Comparison of ENCODE assay signal across 8 cellular contexts in genomic region chr2:238970553-238971081, GRCh38.
DNase-seq lines count a peak whose midpoint lies in the region; ATAC-seq lines count a peak whose summit lies in the region.

No MANE protein-coding gene starts in this region.

- H3K4me3 Mint-ChIP-seq in activated CD4-positive, alpha-beta T cell treated with anti-CD3 and anti-CD28 coated beads for 36 hours, result no peak overlapping the region

- intact Hi-C loops in activated CD4-positive, alpha-beta T cell treated with anti-CD3 and anti-CD28 coated beads for 36 hours (cut with DNase I, micrococcal nuclease), result no loop called here

- H3K4ac ChIP-seq in mesenchymal stem cell (ENCODE audit: low read depth in 1 of 2, low read length in 2 of 2), result no peak overlapping the region

- peaks cover 15% of the 10 kb centered on the region for H3K27me3 Mint-ChIP-seq in activated CD4-positive, alpha-beta T cell treated with anti-CD3 and anti-CD28 coated beads for 36 hours

- H3K9me3 ChIP-seq in mesenchymal stem cell (ENCODE audit: control insufficient read depth, low read length), result no peaks in the 10 kb centered on the region

- H2BK120ac ChIP-seq in mesenchymal stem cell (ENCODE audit: low read depth, low read length), result no peak overlapping the region

- peak overlapping the region; percentile 59 for H4K91ac ChIP-seq in mesenchymal stem cell (ENCODE audit: low read length)

- no peak overlapping the region for H3K27ac Mint-ChIP-seq in activated CD4-positive, alpha-beta T cell treated with anti-CD3 and anti-CD28 coated beads for 36 hours

- peak overlapping the region; percentile 12 for H4K8ac ChIP-seq in mesenchymal stem cell (ENCODE audit: low read length)

- H3K79me1 ChIP-seq in mesenchymal stem cell (replicated peaks; ENCODE audit: low read length, poor library complexity, severe bottlenecking), result no peaks in the 10 kb centered on the region

- no peak overlapping the region for H2AFZ ChIP-seq in mesenchymal stem cell (ENCODE audit: low read depth, low read length)

- H3K27ac ChIP-seq in mesenchymal stem cell (ENCODE audit: low read length, poor library complexity, severe bottlenecking), result no peak overlapping the region

- H3K9me3 Mint-ChIP-seq in activated CD4-positive, alpha-beta T cell treated with anti-CD3 and anti-CD28 coated beads for 36 hours (ENCODE audit: low read depth), result peaks cover 10% of the 10 kb centered on the region

- no peak overlapping the region for H3K23ac ChIP-seq in mesenchymal stem cell (ENCODE audit: low read length in 2 of 2)

- CTCF ChIA-PET in activated CD4-positive, alpha-beta T cell treated with anti-CD3 and anti-CD28 coated beads for 36 hours (lab: Charles Lee), result interaction anchor here (0.6 to 0.7 kb wide), 2 partner anchors 446 to 1172 kb away, joined by 3 read pairs; no protein-coding TSS in a partner anchor

- peaks cover 7% of the 10 kb centered on the region for H3K4me1 ChIP-seq in mesenchymal stem cell (ENCODE audit: control insufficient read depth, insufficient read depth, low read depth, low read length)

- H3K36me3 ChIP-seq in mesenchymal stem cell (ENCODE audit: control insufficient read depth in 1 of 2, insufficient read depth in 2 of 2, low read depth in 1 of 2, low read length in 2 of 2), result no peaks in the 10 kb centered on the region

- peak overlapping the region in 1 of 2 experiments; percentile 3 for H3K18ac ChIP-seq in mesenchymal stem cell (ENCODE audit: low read depth in 1 of 2, low read length in 2 of 2)

- H3K4me2 ChIP-seq in mesenchymal stem cell (ENCODE audit: low read length, poor library complexity, severe bottlenecking), result no peak overlapping the region

- no peak overlapping the region for H3K4me3 ChIP-seq in mesenchymal stem cell (ENCODE audit: insufficient read depth in 1 of 2, low read depth in 1 of 2, low read length in 2 of 2)

- no peak overlapping the region for H2BK12ac ChIP-seq in mesenchymal stem cell (ENCODE audit: low read length in 2 of 2)

- POLR2A ChIA-PET in activated CD4-positive, alpha-beta T cell treated with anti-CD3 and anti-CD28 coated beads for 36 hours (lab: Charles Lee), result no interaction called here

- peak; percentile 77 for ATAC-seq in activated CD4-positive, alpha-beta T cell treated with anti-CD3 and anti-CD28 coated beads for 36 hours
- no peak for ATAC-seq in GM21381 (IDR thresholded peaks at IDR 0.05; ENCODE audit: unreplicated experiment)

- no peak overlapping the region for H2BK5ac ChIP-seq in mesenchymal stem cell (ENCODE audit: low read depth, low read length, poor library complexity, severe bottlenecking)

- H2BK15ac ChIP-seq in mesenchymal stem cell (ENCODE audit: low read depth, poor library complexity, severe bottlenecking), result peak overlapping the region; percentile 56

- H3K4me1 Mint-ChIP-seq in activated CD4-positive, alpha-beta T cell treated with anti-CD3 and anti-CD28 coated beads for 36 hours, result no peaks in the 10 kb centered on the region

- 39% methylated on average over 9 of the region's 9 CpGs for WGBS in mesenchymal stem cell

- H3K14ac ChIP-seq in mesenchymal stem cell (ENCODE audit: low read length in 2 of 2), result no peak overlapping the region

- no peak overlapping the region for H2AK5ac ChIP-seq in mesenchymal stem cell (ENCODE audit: low read length, severe bottlenecking)

- DNase-seq in C1 segment of cervical spinal cord (lab: John Stamatoyannopoulos, UW), result peak in 8 of 14 donors; percentile 10 to 54 (median 34)
- DNase-seq in GM19240 (ENCODE audit: insufficient read length, low spot score), result peak; percentile 79
- DNase-seq in M059J (ENCODE audit: low read depth), result peak; percentile 41
- peak; percentile 69 for DNase-seq in activated CD4-positive, alpha-beta T cell treated with anti-CD3 and anti-CD28 coated beads for 36 hours
- peak; percentile 10 for DNase-seq in effector CD8-positive, alpha-beta T cell (lab: John Stamatoyannopoulos, UW)
- DNase-seq in mesenchymal stem cell, result peak; percentile 55
- DNase-seq in stimulated activated naive CD4-positive, alpha-beta T cell treated with Interleukin-2 at 50 U/mL for 16 hours (lab: John Stamatoyannopoulos, UW), result peak; percentile 29

- H3K9ac ChIP-seq in mesenchymal stem cell (ENCODE audit: low read length), result no peak overlapping the region

- H3K27me3 ChIP-seq in mesenchymal stem cell (ENCODE audit: control insufficient read depth in 1 of 2, insufficient read depth in 1 of 2, low read length in 2 of 2), result peaks cover 4 to 20% of the 10 kb centered on the region in 2 experiments

- H3K36me3 Mint-ChIP-seq in activated CD4-positive, alpha-beta T cell treated with anti-CD3 and anti-CD28 coated beads for 36 hours (ENCODE audit: low read depth), result peaks cover 2% of the 10 kb centered on the region

Comparison
In these comparisons a context has a peak if more than half of its experiments do, and no peak if none do; other contexts are left out.
1. DNase-seq: peak in every context shown above with its lines; median percentile 79 in GM19240; 69 in activated CD4-positive, alpha-beta T cell treated with anti-CD3 and anti-CD28 coated beads for 36 hours; 55 in mesenchymal stem cell; 41 in M059J; 34 in C1 segment of cervical spinal cord; 29 in stimulated activated naive CD4-positive, alpha-beta T cell treated with Interleukin-2 at 50 U/mL for 16 hours; 10 in effector CD8-positive, alpha-beta T cell.